In genomic region chr5:3153226-3153858, GRCh38 we compare ENCODE assay signal across 1 cellular context.
TF ChIP-seq lines count a peak whose summit lies in the region.

No MANE protein-coding gene starts in this region.

TF ChIP-seq in H1, 55 proteins besides CTCF, POLR2A, EP300 and RAD21 (continued from another document):
- TF ChIP-seq CHD7 (IDR thresholded peaks at IDR 0.05; ENCODE audit: insufficient replicate concordance, low read length) (no peak), ATF2 (IDR thresholded peaks at IDR 0.05; ENCODE audit: low read length) (no peak), SRF (IDR thresholded peaks at IDR 0.05; ENCODE audit: low read depth, low read length) (no peak), TAF7 (optimal IDR thresholded peaks at IDR 0.05; ENCODE audit: borderline replicate concordance, low read depth, low read length) (no peak), GTF2F1 (IDR thresholded peaks at IDR 0.05; ENCODE audit: borderline replicate concordance, low read depth, low read length) (no peak), RNF2 (IDR thresholded peaks at IDR 0.05; ENCODE audit: borderline replicate concordance, low read depth, low read length, missing control alignments, poor library complexity, severe bottlenecking) (no peak), SP2 (IDR thresholded peaks at IDR 0.05; ENCODE audit: low read length) (no peak), TBP (IDR thresholded peaks at IDR 0.05; ENCODE audit: low read depth, low read length) (no peak), KDM4A (IDR thresholded peaks at IDR 0.05; ENCODE audit: low read depth, low read length, severe bottlenecking) (no peak)
TF ChIP-seq in H1: peak in this region for 0.
